In the genomic region with DNA sequence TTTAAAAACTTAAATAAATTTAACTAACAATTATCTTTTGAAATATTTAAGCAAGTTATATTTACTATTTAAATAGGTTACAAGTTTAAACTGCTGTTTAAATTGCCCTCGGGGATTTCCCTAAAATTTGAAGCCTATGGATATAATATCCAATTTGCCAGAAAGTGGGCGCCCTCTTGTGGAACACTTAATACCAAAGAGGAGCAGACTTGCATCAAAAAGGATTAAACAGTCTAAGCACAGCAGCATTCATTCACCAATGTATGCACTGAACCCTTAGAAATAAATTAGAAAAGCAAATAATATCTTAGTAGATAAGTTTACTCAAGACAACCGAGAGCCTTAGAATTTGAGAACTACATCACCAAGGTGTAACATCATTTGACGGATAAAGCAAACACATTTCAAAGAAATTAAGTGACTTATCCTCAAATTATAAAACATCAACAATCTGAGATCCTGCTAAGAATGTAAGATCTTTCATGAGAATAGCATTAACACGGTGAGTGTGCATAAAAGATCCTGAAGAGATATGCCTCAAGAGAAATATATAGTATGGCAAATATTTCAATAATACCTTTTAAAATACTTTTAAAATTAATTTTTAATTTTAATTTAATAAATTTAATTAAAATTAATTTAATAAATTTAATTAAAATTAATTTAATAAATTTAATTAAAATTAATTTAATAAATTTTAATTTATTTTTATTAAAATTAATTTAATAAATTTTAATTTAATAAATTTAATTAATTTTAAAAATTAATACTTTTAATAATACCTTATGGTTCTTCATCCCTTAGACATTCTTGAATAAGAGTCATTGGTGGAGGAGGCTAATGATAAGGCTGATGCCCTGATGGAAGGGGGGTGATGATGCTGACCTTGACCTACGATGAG, we compare ENCODE assay signal across 9 cellular contexts. TPM values are rescaled to one million over a fixed set of nuclear protein-coding genes. Genes with fewer than 3 reads are reported as not detected.
DNase-seq lines count a peak whose midpoint lies in the region; ATAC-seq and TF ChIP-seq lines count a peak whose summit lies in the region.
"Had no signal": no experiment of that assay in that cellular context is flagged by ENCODE, and none has a peak within 500 bp of the region (broad histone marks: within the 10 kb centered on the region; RNA-seq: fewer than 3 reads in every experiment).

No MANE protein-coding gene starts in this region.

- H3K27ac ChIP-seq in thyroid gland = no peak overlapping the region

- no peak overlapping the region for H3K4me3 ChIP-seq in thyroid gland (replicated peaks in 1 of 3)

- H3K27me3 ChIP-seq in thyroid gland = no peaks in the 10 kb centered on the region

- peak; percentile 77 for DNase-seq in DMS114 treated with DMSO at 0.1 percent for 48 hours (lab: John Stamatoyannopoulos, UW; ENCODE audit: unreplicated experiment)
- DNase-seq in NCI-H82 treated with DMSO at 0.1 percent for 48 hours (lab: John Stamatoyannopoulos, UW; ENCODE audit: unreplicated experiment) = peak; percentile 62
- DNase-seq in brain pericyte (ENCODE audit: low read depth, low spot score) = peak; percentile 11
- DNase-seq in left kidney (ENCODE audit: low read depth, low spot score) = peak; percentile 86
- DNase-seq in thyroid gland = peak; percentile 51 to 55
- DNase-seq: activated B cell treated with CpG ODN at 0.5 μM for 24 hours had no signal

- TF ChIP-seq CTCF in thyroid gland (IDR thresholded peaks at IDR 0.05) = peak; percentile 52 to 71 (median 58)

- intact Hi-C loops in thyroid gland (cut with DNase I) = no loop called here

- no peaks in the 10 kb centered on the region for H3K9me3 ChIP-seq in thyroid gland

- H3K36me3 ChIP-seq in thyroid gland = no peaks in the 10 kb centered on the region

- peaks cover under 1% of the 10 kb centered on the region in 2 donors for H3K4me1 ChIP-seq in thyroid gland

- TF ChIP-seq POLR2A in thyroid gland (IDR thresholded peaks at IDR 0.05) = no peak

- WGBS in thyroid gland, 2 donors = 33% methylated on average over 6 of the region's 6 CpGs

- peak; percentile 56 for ATAC-seq in HG03066 (IDR thresholded peaks at IDR 0.05; ENCODE audit: low read depth, unreplicated experiment)
- no peak for ATAC-seq in HG02678 (IDR thresholded peaks at IDR 0.05; ENCODE audit: unreplicated experiment)
- no peak for ATAC-seq in HG02840 (IDR thresholded peaks at IDR 0.05; ENCODE audit: low FRiP score, unreplicated experiment)

RNA-seq across cellular contexts. Expression of a gene that starts 11.5 kb away (rescaled TPM):
- not detected for total RNA-seq in thyroid gland
- total RNA-seq: activated B cell treated with CpG ODN at 0.5 μM for 24 hours had no signal

RNA-seq across cellular contexts. Expression of a gene that starts 35.0 kb away (rescaled TPM):
- total RNA-seq in thyroid gland = not detected
- total RNA-seq: activated B cell treated with CpG ODN at 0.5 μM for 24 hours had no signal

RNA-seq across cellular contexts. Expression of a gene that starts 46.6 kb away (rescaled TPM):
- 10 to 100 TPM; 10.0 to 14.3 (median 11.6) TPM for total RNA-seq in thyroid gland

Comparison
In these comparisons a context has a peak if more than half of its experiments do, and no peak if none do; other contexts are left out.
1. DNase-seq: peak in every context shown above with its lines; median percentile 86 in left kidney; 77 in DMS114 treated with DMSO at 0.1 percent for 48 hours; 62 in NCI-H82 treated with DMSO at 0.1 percent for 48 hours; 53 in thyroid gland; 11 in brain pericyte.